Comparison of ENCODE assay signal across 2 cellular contexts in genomic region chr4:102705391-102705935, GRCh38.
TF ChIP-seq lines count a peak whose summit lies in the region.

No MANE protein-coding gene starts in this region.

TF ChIP-seq in GM23338, 12 proteins besides CTCF, POLR2A, EP300 and RAD21:
- no peak for TF ChIP-seq CREB1 (CRISPR knock-in tag; IDR thresholded peaks at IDR 0.05; ENCODE audit: low read depth)
- no peak for TF ChIP-seq ETS1 (IDR thresholded peaks at IDR 0.05)
- TF ChIP-seq NANOG (IDR thresholded peaks at IDR 0.05; ENCODE audit: borderline replicate concordance) = no peak
- TF ChIP-seq STAT1 (IDR thresholded peaks at IDR 0.05; ENCODE audit: unreplicated experiment) = no peak
- TF ChIP-seq, protein P1, sequence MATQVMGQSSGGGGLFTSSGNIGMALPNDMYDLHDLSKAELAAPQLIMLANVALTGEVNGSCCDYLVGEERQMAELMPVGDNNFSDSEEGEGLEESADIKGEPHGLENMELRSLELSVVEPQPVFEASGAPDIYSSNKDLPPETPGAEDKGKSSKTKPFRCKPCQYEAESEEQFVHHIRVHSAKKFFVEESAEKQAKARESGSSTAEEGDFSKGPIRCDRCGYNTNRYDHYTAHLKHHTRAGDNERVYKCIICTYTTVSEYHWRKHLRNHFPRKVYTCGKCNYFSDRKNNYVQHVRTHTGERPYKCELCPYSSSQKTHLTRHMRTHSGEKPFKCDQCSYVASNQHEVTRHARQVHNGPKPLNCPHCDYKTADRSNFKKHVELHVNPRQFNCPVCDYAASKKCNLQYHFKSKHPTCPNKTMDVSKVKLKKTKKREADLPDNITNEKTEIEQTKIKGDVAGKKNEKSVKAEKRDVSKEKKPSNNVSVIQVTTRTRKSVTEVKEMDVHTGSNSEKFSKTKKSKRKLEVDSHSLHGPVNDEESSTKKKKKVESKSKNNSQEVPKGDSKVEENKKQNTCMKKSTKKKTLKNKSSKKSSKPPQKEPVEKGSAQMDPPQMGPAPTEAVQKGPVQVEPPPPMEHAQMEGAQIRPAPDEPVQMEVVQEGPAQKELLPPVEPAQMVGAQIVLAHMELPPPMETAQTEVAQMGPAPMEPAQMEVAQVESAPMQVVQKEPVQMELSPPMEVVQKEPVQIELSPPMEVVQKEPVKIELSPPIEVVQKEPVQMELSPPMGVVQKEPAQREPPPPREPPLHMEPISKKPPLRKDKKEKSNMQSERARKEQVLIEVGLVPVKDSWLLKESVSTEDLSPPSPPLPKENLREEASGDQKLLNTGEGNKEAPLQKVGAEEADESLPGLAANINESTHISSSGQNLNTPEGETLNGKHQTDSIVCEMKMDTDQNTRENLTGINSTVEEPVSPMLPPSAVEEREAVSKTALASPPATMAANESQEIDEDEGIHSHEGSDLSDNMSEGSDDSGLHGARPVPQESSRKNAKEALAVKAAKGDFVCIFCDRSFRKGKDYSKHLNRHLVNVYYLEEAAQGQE (IDR thresholded peaks at IDR 0.05; ENCODE audit: unreplicated experiment) = no peak
- no peak for TF ChIP-seq EZH2phosphoT487 (IDR thresholded peaks at IDR 0.05; ENCODE audit: unreplicated experiment)
- no peak for TF ChIP-seq POLR2AphosphoS5 (IDR thresholded peaks at IDR 0.05; ENCODE audit: low read depth)
- TF ChIP-seq ZNF331 (CRISPR knock-in tag; IDR thresholded peaks at IDR 0.05; ENCODE audit: low read depth) = no peak
- no peak for TF ChIP-seq JUNB (IDR thresholded peaks at IDR 0.05; ENCODE audit: unreplicated experiment)
- TF ChIP-seq, protein P2, sequence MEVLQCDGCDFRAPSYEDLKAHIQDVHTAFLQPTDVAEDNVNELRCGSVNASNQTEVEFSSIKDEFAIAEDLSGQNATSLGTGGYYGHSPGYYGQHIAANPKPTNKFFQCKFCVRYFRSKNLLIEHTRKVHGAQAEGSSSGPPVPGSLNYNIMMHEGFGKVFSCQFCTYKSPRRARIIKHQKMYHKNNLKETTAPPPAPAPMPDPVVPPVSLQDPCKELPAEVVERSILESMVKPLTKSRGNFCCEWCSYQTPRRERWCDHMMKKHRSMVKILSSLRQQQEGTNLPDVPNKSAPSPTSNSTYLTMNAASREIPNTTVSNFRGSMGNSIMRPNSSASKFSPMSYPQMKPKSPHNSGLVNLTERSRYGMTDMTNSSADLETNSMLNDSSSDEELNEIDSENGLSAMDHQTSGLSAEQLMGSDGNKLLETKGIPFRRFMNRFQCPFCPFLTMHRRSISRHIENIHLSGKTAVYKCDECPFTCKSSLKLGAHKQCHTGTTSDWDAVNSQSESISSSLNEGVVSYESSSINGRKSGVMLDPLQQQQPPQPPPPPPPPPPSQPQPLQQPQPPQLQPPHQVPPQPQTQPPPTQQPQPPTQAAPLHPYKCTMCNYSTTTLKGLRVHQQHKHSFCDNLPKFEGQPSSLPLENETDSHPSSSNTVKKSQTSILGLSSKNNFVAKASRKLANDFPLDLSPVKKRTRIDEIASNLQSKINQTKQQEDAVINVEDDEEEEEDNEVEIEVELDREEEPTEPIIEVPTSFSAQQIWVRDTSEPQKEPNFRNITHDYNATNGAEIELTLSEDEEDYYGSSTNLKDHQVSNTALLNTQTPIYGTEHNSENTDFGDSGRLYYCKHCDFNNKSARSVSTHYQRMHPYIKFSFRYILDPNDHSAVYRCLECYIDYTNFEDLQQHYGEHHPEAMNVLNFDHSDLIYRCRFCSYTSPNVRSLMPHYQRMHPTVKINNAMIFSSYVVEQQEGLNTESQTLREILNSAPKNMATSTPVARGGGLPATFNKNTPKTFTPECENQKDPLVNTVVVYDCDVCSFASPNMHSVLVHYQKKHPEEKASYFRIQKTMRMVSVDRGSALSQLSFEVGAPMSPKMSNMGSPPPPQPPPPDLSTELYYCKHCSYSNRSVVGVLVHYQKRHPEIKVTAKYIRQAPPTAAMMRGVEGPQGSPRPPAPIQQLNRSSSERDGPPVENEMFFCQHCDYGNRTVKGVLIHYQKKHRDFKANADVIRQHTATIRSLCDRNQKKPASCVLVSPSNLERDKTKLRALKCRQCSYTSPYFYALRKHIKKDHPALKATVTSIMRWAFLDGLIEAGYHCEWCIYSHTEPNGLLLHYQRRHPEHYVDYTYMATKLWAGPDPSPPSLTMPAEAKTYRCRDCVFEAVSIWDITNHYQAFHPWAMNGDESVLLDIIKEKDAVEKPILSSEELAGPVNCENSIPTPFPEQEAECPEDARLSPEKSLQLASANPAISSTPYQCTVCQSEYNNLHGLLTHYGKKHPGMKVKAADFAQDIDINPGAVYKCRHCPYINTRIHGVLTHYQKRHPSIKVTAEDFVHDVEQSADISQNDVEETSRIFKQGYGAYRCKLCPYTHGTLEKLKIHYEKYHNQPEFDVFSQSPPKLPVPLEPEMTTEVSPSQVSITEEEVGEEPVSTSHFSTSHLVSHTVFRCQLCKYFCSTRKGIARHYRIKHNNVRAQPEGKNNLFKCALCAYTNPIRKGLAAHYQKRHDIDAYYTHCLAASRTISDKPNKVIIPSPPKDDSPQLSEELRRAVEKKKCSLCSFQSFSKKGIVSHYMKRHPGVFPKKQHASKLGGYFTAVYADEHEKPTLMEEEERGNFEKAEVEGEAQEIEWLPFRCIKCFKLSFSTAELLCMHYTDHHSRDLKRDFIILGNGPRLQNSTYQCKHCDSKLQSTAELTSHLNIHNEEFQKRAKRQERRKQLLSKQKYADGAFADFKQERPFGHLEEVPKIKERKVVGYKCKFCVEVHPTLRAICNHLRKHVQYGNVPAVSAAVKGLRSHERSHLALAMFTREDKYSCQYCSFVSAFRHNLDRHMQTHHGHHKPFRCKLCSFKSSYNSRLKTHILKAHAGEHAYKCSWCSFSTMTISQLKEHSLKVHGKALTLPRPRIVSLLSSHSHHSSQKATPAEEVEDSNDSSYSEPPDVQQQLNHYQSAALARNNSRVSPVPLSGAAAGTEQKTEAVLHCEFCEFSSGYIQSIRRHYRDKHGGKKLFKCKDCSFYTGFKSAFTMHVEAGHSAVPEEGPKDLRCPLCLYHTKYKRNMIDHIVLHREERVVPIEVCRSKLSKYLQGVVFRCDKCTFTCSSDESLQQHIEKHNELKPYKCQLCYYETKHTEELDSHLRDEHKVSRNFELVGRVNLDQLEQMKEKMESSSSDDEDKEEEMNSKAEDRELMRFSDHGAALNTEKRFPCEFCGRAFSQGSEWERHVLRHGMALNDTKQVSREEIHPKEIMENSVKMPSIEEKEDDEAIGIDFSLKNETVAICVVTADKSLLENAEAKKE (CRISPR knock-in tag; IDR thresholded peaks at IDR 0.05) = no peak
- no peak for TF ChIP-seq ZNF114 (CRISPR knock-in tag; IDR thresholded peaks at IDR 0.05)
- no peak for TF ChIP-seq EZH2 (IDR thresholded peaks at IDR 0.05; ENCODE audit: low read depth, unreplicated experiment)

TF ChIP-seq in H1, 55 proteins besides CTCF, POLR2A, EP300 and RAD21:
- TF ChIP-seq GTF2F1 (IDR thresholded peaks at IDR 0.05; ENCODE audit: borderline replicate concordance, low read depth, low read length) = no peak
- TF ChIP-seq TEAD4 (IDR thresholded peaks at IDR 0.05; ENCODE audit: low read depth, low read length) = no peak
- TF ChIP-seq SRF (IDR thresholded peaks at IDR 0.05; ENCODE audit: low read depth, low read length) = no peak
- no peak for TF ChIP-seq CREB1 (IDR thresholded peaks at IDR 0.05)
- TF ChIP-seq KDM4A (IDR thresholded peaks at IDR 0.05; ENCODE audit: low read depth, low read length, severe bottlenecking) = no peak
- no peak for TF ChIP-seq CHD2 (IDR thresholded peaks at IDR 0.05; ENCODE audit: low read length)
- no peak for TF ChIP-seq POLR2AphosphoS5 (IDR thresholded peaks at IDR 0.05; ENCODE audit: low read depth, low read length)
- no peak for TF ChIP-seq TBP (IDR thresholded peaks at IDR 0.05; ENCODE audit: low read depth, low read length)
- no peak for TF ChIP-seq SIX5 (IDR thresholded peaks at IDR 0.05; ENCODE audit: low read depth, low read length)
- TF ChIP-seq CBX8 (IDR thresholded peaks at IDR 0.05; ENCODE audit: borderline replicate concordance, low read depth, low read length) = no peak
- TF ChIP-seq BRCA1 (IDR thresholded peaks at IDR 0.05; ENCODE audit: low read depth, low read length) = no peak
- no peak for TF ChIP-seq YY1 (IDR thresholded peaks at IDR 0.05; ENCODE audit: low read depth, low read length)
- no peak for TF ChIP-seq TCF12 (IDR thresholded peaks at IDR 0.05; ENCODE audit: low read depth, low read length)
- no peak for TF ChIP-seq ASH2L (IDR thresholded peaks at IDR 0.05; ENCODE audit: low read length)
- TF ChIP-seq, protein P3, sequence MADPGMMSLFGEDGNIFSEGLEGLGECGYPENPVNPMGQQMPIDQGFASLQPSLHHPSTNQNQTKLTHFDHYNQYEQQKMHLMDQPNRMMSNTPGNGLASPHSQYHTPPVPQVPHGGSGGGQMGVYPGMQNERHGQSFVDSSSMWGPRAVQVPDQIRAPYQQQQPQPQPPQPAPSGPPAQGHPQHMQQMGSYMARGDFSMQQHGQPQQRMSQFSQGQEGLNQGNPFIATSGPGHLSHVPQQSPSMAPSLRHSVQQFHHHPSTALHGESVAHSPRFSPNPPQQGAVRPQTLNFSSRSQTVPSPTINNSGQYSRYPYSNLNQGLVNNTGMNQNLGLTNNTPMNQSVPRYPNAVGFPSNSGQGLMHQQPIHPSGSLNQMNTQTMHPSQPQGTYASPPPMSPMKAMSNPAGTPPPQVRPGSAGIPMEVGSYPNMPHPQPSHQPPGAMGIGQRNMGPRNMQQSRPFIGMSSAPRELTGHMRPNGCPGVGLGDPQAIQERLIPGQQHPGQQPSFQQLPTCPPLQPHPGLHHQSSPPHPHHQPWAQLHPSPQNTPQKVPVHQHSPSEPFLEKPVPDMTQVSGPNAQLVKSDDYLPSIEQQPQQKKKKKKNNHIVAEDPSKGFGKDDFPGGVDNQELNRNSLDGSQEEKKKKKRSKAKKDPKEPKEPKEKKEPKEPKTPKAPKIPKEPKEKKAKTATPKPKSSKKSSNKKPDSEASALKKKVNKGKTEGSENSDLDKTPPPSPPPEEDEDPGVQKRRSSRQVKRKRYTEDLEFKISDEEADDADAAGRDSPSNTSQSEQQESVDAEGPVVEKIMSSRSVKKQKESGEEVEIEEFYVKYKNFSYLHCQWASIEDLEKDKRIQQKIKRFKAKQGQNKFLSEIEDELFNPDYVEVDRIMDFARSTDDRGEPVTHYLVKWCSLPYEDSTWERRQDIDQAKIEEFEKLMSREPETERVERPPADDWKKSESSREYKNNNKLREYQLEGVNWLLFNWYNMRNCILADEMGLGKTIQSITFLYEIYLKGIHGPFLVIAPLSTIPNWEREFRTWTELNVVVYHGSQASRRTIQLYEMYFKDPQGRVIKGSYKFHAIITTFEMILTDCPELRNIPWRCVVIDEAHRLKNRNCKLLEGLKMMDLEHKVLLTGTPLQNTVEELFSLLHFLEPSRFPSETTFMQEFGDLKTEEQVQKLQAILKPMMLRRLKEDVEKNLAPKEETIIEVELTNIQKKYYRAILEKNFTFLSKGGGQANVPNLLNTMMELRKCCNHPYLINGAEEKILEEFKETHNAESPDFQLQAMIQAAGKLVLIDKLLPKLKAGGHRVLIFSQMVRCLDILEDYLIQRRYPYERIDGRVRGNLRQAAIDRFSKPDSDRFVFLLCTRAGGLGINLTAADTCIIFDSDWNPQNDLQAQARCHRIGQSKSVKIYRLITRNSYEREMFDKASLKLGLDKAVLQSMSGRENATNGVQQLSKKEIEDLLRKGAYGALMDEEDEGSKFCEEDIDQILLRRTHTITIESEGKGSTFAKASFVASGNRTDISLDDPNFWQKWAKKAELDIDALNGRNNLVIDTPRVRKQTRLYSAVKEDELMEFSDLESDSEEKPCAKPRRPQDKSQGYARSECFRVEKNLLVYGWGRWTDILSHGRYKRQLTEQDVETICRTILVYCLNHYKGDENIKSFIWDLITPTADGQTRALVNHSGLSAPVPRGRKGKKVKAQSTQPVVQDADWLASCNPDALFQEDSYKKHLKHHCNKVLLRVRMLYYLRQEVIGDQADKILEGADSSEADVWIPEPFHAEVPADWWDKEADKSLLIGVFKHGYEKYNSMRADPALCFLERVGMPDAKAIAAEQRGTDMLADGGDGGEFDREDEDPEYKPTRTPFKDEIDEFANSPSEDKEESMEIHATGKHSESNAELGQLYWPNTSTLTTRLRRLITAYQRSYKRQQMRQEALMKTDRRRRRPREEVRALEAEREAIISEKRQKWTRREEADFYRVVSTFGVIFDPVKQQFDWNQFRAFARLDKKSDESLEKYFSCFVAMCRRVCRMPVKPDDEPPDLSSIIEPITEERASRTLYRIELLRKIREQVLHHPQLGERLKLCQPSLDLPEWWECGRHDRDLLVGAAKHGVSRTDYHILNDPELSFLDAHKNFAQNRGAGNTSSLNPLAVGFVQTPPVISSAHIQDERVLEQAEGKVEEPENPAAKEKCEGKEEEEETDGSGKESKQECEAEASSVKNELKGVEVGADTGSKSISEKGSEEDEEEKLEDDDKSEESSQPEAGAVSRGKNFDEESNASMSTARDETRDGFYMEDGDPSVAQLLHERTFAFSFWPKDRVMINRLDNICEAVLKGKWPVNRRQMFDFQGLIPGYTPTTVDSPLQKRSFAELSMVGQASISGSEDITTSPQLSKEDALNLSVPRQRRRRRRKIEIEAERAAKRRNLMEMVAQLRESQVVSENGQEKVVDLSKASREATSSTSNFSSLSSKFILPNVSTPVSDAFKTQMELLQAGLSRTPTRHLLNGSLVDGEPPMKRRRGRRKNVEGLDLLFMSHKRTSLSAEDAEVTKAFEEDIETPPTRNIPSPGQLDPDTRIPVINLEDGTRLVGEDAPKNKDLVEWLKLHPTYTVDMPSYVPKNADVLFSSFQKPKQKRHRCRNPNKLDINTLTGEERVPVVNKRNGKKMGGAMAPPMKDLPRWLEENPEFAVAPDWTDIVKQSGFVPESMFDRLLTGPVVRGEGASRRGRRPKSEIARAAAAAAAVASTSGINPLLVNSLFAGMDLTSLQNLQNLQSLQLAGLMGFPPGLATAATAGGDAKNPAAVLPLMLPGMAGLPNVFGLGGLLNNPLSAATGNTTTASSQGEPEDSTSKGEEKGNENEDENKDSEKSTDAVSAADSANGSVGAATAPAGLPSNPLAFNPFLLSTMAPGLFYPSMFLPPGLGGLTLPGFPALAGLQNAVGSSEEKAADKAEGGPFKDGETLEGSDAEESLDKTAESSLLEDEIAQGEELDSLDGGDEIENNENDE (IDR thresholded peaks at IDR 0.05; ENCODE audit: insufficient replicate concordance, low read length) = no peak
- no peak for TF ChIP-seq BCL11A (IDR thresholded peaks at IDR 0.05; ENCODE audit: low read depth in 2 of 2, low read length in 2 of 2)
- no peak for TF ChIP-seq SIN3A (conservative IDR thresholded peaks at IDR 0.05 in 1 of 2, IDR thresholded peaks at IDR 0.05 in 1 of 2; ENCODE audit: low read depth in 1 of 2, low read length in 2 of 2)
- no peak for TF ChIP-seq EGR1 (IDR thresholded peaks at IDR 0.05; ENCODE audit: borderline replicate concordance, low read depth, low read length)
- TF ChIP-seq PHF8 (conservative IDR thresholded peaks at IDR 0.05; ENCODE audit: low read depth, low read length) = no peak
